18 cellular contexts compared by ENCODE assay signal in genomic region chr9:88312517-88313103, GRCh38.
DNase-seq lines count a peak whose midpoint lies in the region; ATAC-seq and TF ChIP-seq lines count a peak whose summit lies in the region.
"Had no signal": no experiment of that assay in that cellular context is flagged by ENCODE, and none has a peak within 500 bp of the region (broad histone marks: within the 10 kb centered on the region; RNA-seq: fewer than 3 reads in every experiment).

No MANE protein-coding gene starts in this region.

- no peaks in the 10 kb centered on the region for H3K9me3 ChIP-seq in CD4-positive, CD25-positive, alpha-beta regulatory T cell (ENCODE audit: control insufficient read depth in 2 of 2, low read length in 2 of 2)
- H3K9me3 ChIP-seq: ascending aorta had no signal

- peak in 1 of 2 donors; percentile 11 for ATAC-seq in CD4-positive, CD25-positive, alpha-beta regulatory T cell (ENCODE audit: low read depth in 2 of 2)
- peak; percentile 39 to 61 for ATAC-seq in activated T-cell treated with anti-CD3 and anti-CD28 coated beads, Interleukin-2, amount 50 U/mL, for 72 hours (replicated peaks in 1 of 2)

- no peaks in the 10 kb centered on the region for H3K9me3 Mint-ChIP-seq in T-helper 1 cell treated with Interleukin-12 subunit alpha and Interleukin-12 subunit beta and Interleukin-4 antibody, amounts not matched to agents 30 μg/mL and 1 μg/mL, for 36 hours
- no peaks in the 10 kb centered on the region for H3K9me3 Mint-ChIP-seq in CD4-positive, CD25-positive, alpha-beta regulatory T cell
- H3K9me3 Mint-ChIP-seq in activated T-cell treated with anti-CD3 and anti-CD28 coated beads, Interleukin-2, amount 50 U/mL, for 72 hours = no peaks in the 10 kb centered on the region
- H3K9me3 Mint-ChIP-seq in nephron progenitor cell = no peaks in the 10 kb centered on the region

- no peak for TF ChIP-seq CTCF in nephron progenitor cell (IDR thresholded peaks at IDR 0.05)

- H3K27ac ChIP-seq in CD4-positive, CD25-positive, alpha-beta regulatory T cell (ENCODE audit: insufficient read depth, low read length, poor library complexity, severe bottlenecking) = peak overlapping the region; percentile 14
- H3K27ac ChIP-seq: 22Rv1, ascending aorta had no signal

- peaks cover 45% of the 10 kb centered on the region for H3K4me1 Mint-ChIP-seq in T-helper 1 cell treated with Interleukin-12 subunit alpha and Interleukin-12 subunit beta and Interleukin-4 antibody, amounts not matched to agents 30 μg/mL and 1 μg/mL, for 36 hours (ENCODE audit: low read depth)
- peaks cover 0 to 29% (median 21%) of the 10 kb centered on the region in 4 donors for H3K4me1 Mint-ChIP-seq in CD4-positive, CD25-positive, alpha-beta regulatory T cell
- peaks cover 36% of the 10 kb centered on the region for H3K4me1 Mint-ChIP-seq in activated T-cell treated with anti-CD3 and anti-CD28 coated beads, Interleukin-2, amount 50 U/mL, for 72 hours (ENCODE audit: low read depth)
- peaks cover 29% of the 10 kb centered on the region for H3K4me1 Mint-ChIP-seq in nephron progenitor cell
- H3K4me1 Mint-ChIP-seq: B cell had no signal

- H3K4me1 ChIP-seq in CD4-positive, CD25-positive, alpha-beta regulatory T cell (ENCODE audit: control insufficient read depth, insufficient read depth, low read length, poor library complexity, severe bottlenecking) = peaks cover 21% of the 10 kb centered on the region
- H3K4me1 ChIP-seq: ascending aorta had no signal

- no peak overlapping the region for H3K4me3 ChIP-seq in CD4-positive, CD25-positive, alpha-beta regulatory T cell (ENCODE audit: low read depth, low read length)
- H3K4me3 ChIP-seq: ascending aorta had no signal

- H3K4me3 Mint-ChIP-seq in T-helper 1 cell treated with Interleukin-12 subunit alpha and Interleukin-12 subunit beta and Interleukin-4 antibody, amounts not matched to agents 30 μg/mL and 1 μg/mL, for 36 hours = peak overlapping the region; percentile 64
- peak overlapping the region in 3 of 4 donors; percentile 41 to 81 (median 49) for H3K4me3 Mint-ChIP-seq in CD4-positive, CD25-positive, alpha-beta regulatory T cell
- peak overlapping the region; percentile 45 to 74 for H3K4me3 Mint-ChIP-seq in activated T-cell treated with anti-CD3 and anti-CD28 coated beads, Interleukin-2, amount 50 U/mL, for 72 hours
- no peak overlapping the region for H3K4me3 Mint-ChIP-seq in nephron progenitor cell
- H3K4me3 Mint-ChIP-seq: B cell had no signal

- H3K27me3 ChIP-seq in CD4-positive, CD25-positive, alpha-beta regulatory T cell (ENCODE audit: control insufficient read depth, insufficient read depth, low read length) = no peaks in the 10 kb centered on the region
- H3K27me3 ChIP-seq: ascending aorta had no signal

- peak overlapping the region; percentile 81 for H3K27ac Mint-ChIP-seq in T-helper 1 cell treated with Interleukin-12 subunit alpha and Interleukin-12 subunit beta and Interleukin-4 antibody, amounts not matched to agents 30 μg/mL and 1 μg/mL, for 36 hours
- peak overlapping the region in 2 of 3 donors; percentile 22 to 45 for H3K27ac Mint-ChIP-seq in CD4-positive, CD25-positive, alpha-beta regulatory T cell
- peak overlapping the region; percentile 67 for H3K27ac Mint-ChIP-seq in activated T-cell treated with anti-CD3 and anti-CD28 coated beads, Interleukin-2, amount 50 U/mL, for 72 hours
- H3K27ac Mint-ChIP-seq in nephron progenitor cell = peak overlapping the region; percentile 51
- H3K27ac Mint-ChIP-seq: B cell had no signal

- no peaks in the 10 kb centered on the region for H3K36me3 ChIP-seq in CD4-positive, CD25-positive, alpha-beta regulatory T cell (ENCODE audit: control insufficient read depth, insufficient read depth, low read length)
- H3K36me3 ChIP-seq: ascending aorta had no signal

- H3K36me3 Mint-ChIP-seq in T-helper 1 cell treated with Interleukin-12 subunit alpha and Interleukin-12 subunit beta and Interleukin-4 antibody, amounts not matched to agents 30 μg/mL and 1 μg/mL, for 36 hours (ENCODE audit: low read depth) = peaks cover 3% of the 10 kb centered on the region
- no peaks in the 10 kb centered on the region for H3K36me3 Mint-ChIP-seq in CD4-positive, CD25-positive, alpha-beta regulatory T cell
- peaks cover 0 to 2% of the 10 kb centered on the region in 2 donors for H3K36me3 Mint-ChIP-seq in activated T-cell treated with anti-CD3 and anti-CD28 coated beads, Interleukin-2, amount 50 U/mL, for 72 hours (ENCODE audit: insufficient read depth in 2 of 2)
- H3K36me3 Mint-ChIP-seq in nephron progenitor cell (ENCODE audit: low read depth) = no peaks in the 10 kb centered on the region

- no peaks in the 10 kb centered on the region for H3K27me3 Mint-ChIP-seq in T-helper 1 cell treated with Interleukin-12 subunit alpha and Interleukin-12 subunit beta and Interleukin-4 antibody, amounts not matched to agents 30 μg/mL and 1 μg/mL, for 36 hours (ENCODE audit: low read depth)
- peaks cover 19% of the 10 kb centered on the region for H3K27me3 Mint-ChIP-seq in CD4-positive, CD25-positive, alpha-beta regulatory T cell
- H3K27me3 Mint-ChIP-seq in activated T-cell treated with anti-CD3 and anti-CD28 coated beads, Interleukin-2, amount 50 U/mL, for 72 hours (ENCODE audit: low read depth) = peaks cover 8% of the 10 kb centered on the region
- peaks cover 7% of the 10 kb centered on the region for H3K27me3 Mint-ChIP-seq in nephron progenitor cell (ENCODE audit: low read depth, poor library complexity)

- no peak for DNase-seq in T-helper 1 cell
- peak in 1 of 3 donors; percentile 24 for DNase-seq in CD4-positive, CD25-positive, alpha-beta regulatory T cell
- peak; percentile 27 for DNase-seq in activated T-cell treated with anti-CD3 and anti-CD28 coated beads, Interleukin-2, amount 50 U/mL, for 72 hours
- no peak for DNase-seq in nephron progenitor cell
- DNase-seq in GM19240 (ENCODE audit: insufficient read length, low spot score) = no peak
- no peak for DNase-seq in NCI-H510A treated with DMSO at 0.1 percent for 48 hours (lab: John Stamatoyannopoulos, UW)
- no peak for DNase-seq in NCI-H2081 treated with DMSO at 0.1 percent for 48 hours (lab: John Stamatoyannopoulos, UW)
- DNase-seq: cerebellar nuclear complex; effector memory CD4-positive, alpha-beta T cell; HCEC 1CT; NCI-H2029 treated with DMSO at 0.1 percent for 48 hours; NCI-H446 treated with DMSO at 0.1 percent for 48 hours; retina; SHP77 treated with DMSO at 0.1 percent for 48 hours had no signal

Comparison
In these comparisons a context has a peak if more than half of its experiments do, and no peak if none do; other contexts are left out.
1. DNase-seq: peak in activated T-cell treated with anti-CD3 and anti-CD28 coated beads, Interleukin-2, amount 50 U/mL, for 72 hours (2 of 2); none in T-helper 1 cell (0 of 5), nephron progenitor cell (single experiment), GM19240 (single experiment), NCI-H510A treated with DMSO at 0.1 percent for 48 hours (single experiment) and NCI-H2081 treated with DMSO at 0.1 percent for 48 hours (single experiment).
2. Peak in every context shown above with its lines, with median percentiles within 50 percentile points of each other: H3K27ac Mint-ChIP-seq.